10 cellular contexts compared by ENCODE assay signal in genomic region chr2:113699048-113699447, GRCh38. TPM values are rescaled to one million over a fixed set of nuclear protein-coding genes. Genes with fewer than 3 reads are reported as not detected.
DNase-seq lines count a peak whose midpoint lies in the region; ATAC-seq and TF ChIP-seq lines count a peak whose summit lies in the region.
"Had no signal": no experiment of that assay in that cellular context is flagged by ENCODE, and none has a peak within 500 bp of the region (broad histone marks: within the 10 kb centered on the region; RNA-seq: fewer than 3 reads in every experiment).

No MANE protein-coding gene starts in this region.

- peak; percentile 71 for ATAC-seq in GM18858 (IDR thresholded peaks at IDR 0.05; ENCODE audit: unreplicated experiment)
- ATAC-seq in GM21526 (IDR thresholded peaks at IDR 0.05; ENCODE audit: low FRiP score, unreplicated experiment), result peak; percentile 68
- peak; percentile 81 for ATAC-seq in HG03378 (IDR thresholded peaks at IDR 0.05; ENCODE audit: unreplicated experiment)
- ATAC-seq: body of pancreas, left lobe of liver had no signal

- in situ Hi-C loops in KBM-7 (cut with MboI; ENCODE audit: low pct_unique_long_range_greater_than_20kb, low sequenced_read_pairs), result no loop called here

- H3K36me3 Mint-ChIP-seq in immature natural killer cell (peaks cover 0 to 4% (median 0%) of the 10 kb centered on the region in 3 donors), osteocyte (ENCODE audit: unreplicated experiment) (no peaks in the 10 kb centered on the region)

- intact Hi-C loops in colonic mucosa (cut with DNase I), result no loop called here

- DNase-seq in immature natural killer cell (no peak), colonic mucosa (no peak), osteocyte (ENCODE audit: extremely low spot score, unreplicated experiment) (no peak), KBM-7 (no peak), cerebellar cortex (ENCODE audit: low spot score) (no peak)
- DNase-seq: body of pancreas had no signal

- H3K9me3 ChIP-seq in colonic mucosa, result no peaks in the 10 kb centered on the region
- H3K9me3 ChIP-seq: body of pancreas had no signal

- H3K36me3 ChIP-seq in colonic mucosa, result no peaks in the 10 kb centered on the region

- H3K4me1 Mint-ChIP-seq in immature natural killer cell (peaks cover 20 to 22% of the 10 kb centered on the region in 2 donors), osteocyte (ENCODE audit: unreplicated experiment) (no peaks in the 10 kb centered on the region)

- no peaks in the 10 kb centered on the region for H3K4me1 ChIP-seq in colonic mucosa
- H3K4me1 ChIP-seq: body of pancreas had no signal

- no peak overlapping the region for H3K27ac ChIP-seq in colonic mucosa
- H3K27ac ChIP-seq: body of pancreas had no signal

- no peak overlapping the region for H3K4me3 ChIP-seq in colonic mucosa
- H3K4me3 ChIP-seq: body of pancreas had no signal

- peak overlapping the region in 4 of 5 donors; percentile 1 to 80 (median 8) for H3K4me3 Mint-ChIP-seq in immature natural killer cell
- no peak overlapping the region for H3K4me3 Mint-ChIP-seq in osteocyte (ENCODE audit: unreplicated experiment)

- H3K9me3 Mint-ChIP-seq in immature natural killer cell (no peaks in the 10 kb centered on the region), osteocyte (ENCODE audit: unreplicated experiment) (no peaks in the 10 kb centered on the region)

- H3K27me3 ChIP-seq in colonic mucosa, result no peaks in the 10 kb centered on the region
- H3K27me3 ChIP-seq: body of pancreas had no signal

- peak overlapping the region in 3 of 6 donors; percentile 1 to 65 (median 63) for H3K27ac Mint-ChIP-seq in immature natural killer cell
- no peak overlapping the region for H3K27ac Mint-ChIP-seq in osteocyte (ENCODE audit: unreplicated experiment)

- TF ChIP-seq CTCF in colonic mucosa (IDR thresholded peaks at IDR 0.05) (no peak), osteocyte (IDR thresholded peaks at IDR 0.05) (no peak)

- H3K27me3 Mint-ChIP-seq in immature natural killer cell (ENCODE audit: low read depth in 3 of 3) (peaks cover 0 to 10% (median 3%) of the 10 kb centered on the region in 3 donors), osteocyte (ENCODE audit: unreplicated experiment) (no peaks in the 10 kb centered on the region)

- H3K9ac ChIP-seq in colonic mucosa (ENCODE audit: low read depth in 2 of 2, low read length in 2 of 2), result no peak overlapping the region

RNA-seq across cellular contexts. Expression of gene SLC35F5, which starts 57.4 kb away (rescaled TPM):
- polyA plus RNA-seq in immature natural killer cell, result 10 to 100 TPM; 10.4 to 11.9 (median 10.5) TPM
- total RNA-seq in colonic mucosa (100 to 1,000 TPM in 1 of 2 donors, 10 to 100 TPM in 1; 85.1 to 121 TPM), osteocyte (83.4 and 89.0 TPM in 2 replicates)
